11 cellular contexts compared by ENCODE assay signal in genomic region chr18:9824474-9824832, GRCh38.
DNase-seq lines count a peak whose midpoint lies in the region; ATAC-seq and TF ChIP-seq lines count a peak whose summit lies in the region.
"Had no signal": no experiment of that assay in that cellular context is flagged by ENCODE, and none has a peak within 500 bp of the region (broad histone marks: within the 10 kb centered on the region; RNA-seq: fewer than 3 reads in every experiment).

No MANE protein-coding gene starts in this region.

- H3K36me3 Mint-ChIP-seq in endodermal cell (ENCODE audit: low read depth), result peaks cover 2% of the 10 kb centered on the region
- no peaks in the 10 kb centered on the region for H3K36me3 Mint-ChIP-seq in naive thymus-derived CD4-positive, alpha-beta T cell
- H3K36me3 Mint-ChIP-seq: natural killer cell treated with Interleukin-12 subunit alpha and Interleukin-12 subunit beta and Interleukin-15 and Interleukin-18, amount 100 ng/mL, for 72 hours had no signal

- no peaks in the 10 kb centered on the region for H3K27me3 Mint-ChIP-seq in endodermal cell (ENCODE audit: insufficient read depth)
- peaks cover 0 to 26% (median 17%) of the 10 kb centered on the region in 5 donors for H3K27me3 Mint-ChIP-seq in naive thymus-derived CD4-positive, alpha-beta T cell

- no peak for DNase-seq in PC-3
- peak; percentile 8 for DNase-seq in endodermal cell
- peak; percentile 37 for DNase-seq in mesenchymal stem cell
- DNase-seq in tibial artery, result peak in 1 of 2 donors; percentile 86
- DNase-seq in naive thymus-derived CD4-positive, alpha-beta T cell, result no peak
- no peak for DNase-seq in cerebellar nuclear complex (lab: John Stamatoyannopoulos, UW)
- no peak for DNase-seq in NCI-H1092 treated with DMSO at 0.1 percent for 48 hours (lab: John Stamatoyannopoulos, UW)
- DNase-seq: central memory CD4-positive, alpha-beta T cell had no signal

- H2BK120ac ChIP-seq in mesenchymal stem cell (ENCODE audit: low read depth, low read length), result no peak overlapping the region

- POLR2A ChIA-PET in PC-3 (lab: Charles Lee; ENCODE audit: unreplicated experiment), result no interaction called here
- POLR2A ChIA-PET in naive thymus-derived CD4-positive, alpha-beta T cell (lab: Charles Lee), result no interaction called here

- peaks cover 2% of the 10 kb centered on the region for H3K9me3 Mint-ChIP-seq in endodermal cell
- H3K9me3 Mint-ChIP-seq in naive thymus-derived CD4-positive, alpha-beta T cell, result peaks cover 0 to 4% (median 3%) of the 10 kb centered on the region in 11 donors
- H3K9me3 Mint-ChIP-seq: GM23338; natural killer cell treated with Interleukin-12 subunit alpha and Interleukin-12 subunit beta and Interleukin-15 and Interleukin-18, amount 100 ng/mL, for 72 hours had no signal

- no peaks in the 10 kb centered on the region for H3K36me3 ChIP-seq in PC-3 (ENCODE audit: low read depth, low read length)
- H3K36me3 ChIP-seq in endodermal cell (ENCODE audit: control insufficient read depth, insufficient read depth, low read length), result no peaks in the 10 kb centered on the region
- H3K36me3 ChIP-seq in mesenchymal stem cell (ENCODE audit: control insufficient read depth in 1 of 2, insufficient read depth in 2 of 2, low read depth in 1 of 2, low read length in 2 of 2), result no peaks in the 10 kb centered on the region
- no peaks in the 10 kb centered on the region for H3K36me3 ChIP-seq in tibial artery
- no peaks in the 10 kb centered on the region for H3K36me3 ChIP-seq in naive thymus-derived CD4-positive, alpha-beta T cell (ENCODE audit: control insufficient read depth in 2 of 3, insufficient read depth in 3 of 3, low read length in 3 of 3)

- peak overlapping the region; percentile 11 to 67 for H2BK12ac ChIP-seq in mesenchymal stem cell (ENCODE audit: low read length in 2 of 2)

- no peak overlapping the region for H4K91ac ChIP-seq in mesenchymal stem cell (ENCODE audit: low read length)

- no peaks in the 10 kb centered on the region for H4K20me1 ChIP-seq in PC-3 (ENCODE audit: low read length)

- H3K9ac ChIP-seq in PC-3 (ENCODE audit: low read length) (peak overlapping the region; percentile 42; the same call in 1 of the 2 replicates), endodermal cell (ENCODE audit: extremely low read depth, low read length, poor library complexity, severe bottlenecking) (no peak overlapping the region), mesenchymal stem cell (ENCODE audit: low read length) (no peak overlapping the region)

- H3K4me2 ChIP-seq in PC-3 (ENCODE audit: low read length), result no peak overlapping the region
- H3K4me2 ChIP-seq in mesenchymal stem cell (ENCODE audit: low read length, poor library complexity, severe bottlenecking), result no peak overlapping the region
- H3K4me2 ChIP-seq: GM23338 had no signal

- no peaks in the 10 kb centered on the region for H3K9me3 ChIP-seq in PC-3 (ENCODE audit: low read length)
- H3K9me3 ChIP-seq in endodermal cell (ENCODE audit: control insufficient read depth, low read length), result no peaks in the 10 kb centered on the region
- H3K9me3 ChIP-seq in mesenchymal stem cell (ENCODE audit: control insufficient read depth, low read length), result no peaks in the 10 kb centered on the region
- H3K9me3 ChIP-seq in tibial artery, result no peaks in the 10 kb centered on the region
- H3K9me3 ChIP-seq in naive thymus-derived CD4-positive, alpha-beta T cell (ENCODE audit: control insufficient read depth in 2 of 3, low read length in 3 of 3), result no peaks in the 10 kb centered on the region

- CTCF ChIA-PET in PC-3 (lab: Charles Lee), result no interaction called here
- CTCF ChIA-PET in naive thymus-derived CD4-positive, alpha-beta T cell (lab: Charles Lee), result no interaction called here

- H3K27ac Mint-ChIP-seq in endodermal cell, result no peak overlapping the region
- no peak overlapping the region for H3K27ac Mint-ChIP-seq in naive thymus-derived CD4-positive, alpha-beta T cell
- H3K27ac Mint-ChIP-seq: GM23338; natural killer cell treated with Interleukin-12 subunit alpha and Interleukin-12 subunit beta and Interleukin-15 and Interleukin-18, amount 100 ng/mL, for 72 hours had no signal

- no peak for ATAC-seq in PC-3
- ATAC-seq in GM19455 (IDR thresholded peaks at IDR 0.05; ENCODE audit: unreplicated experiment), result no peak
- ATAC-seq in naive thymus-derived CD4-positive, alpha-beta T cell, result no peak
- ATAC-seq: GM23338; natural killer cell treated with Interleukin-12 subunit alpha and Interleukin-12 subunit beta and Interleukin-15 and Interleukin-18, amount 100 ng/mL, for 72 hours had no signal

- H3K4me1 ChIP-seq in PC-3 (ENCODE audit: insufficient read depth, low read length) (peaks cover 49% of the 10 kb centered on the region), endodermal cell (ENCODE audit: control insufficient read depth, insufficient read depth, low read length) (no peaks in the 10 kb centered on the region), mesenchymal stem cell (ENCODE audit: control insufficient read depth, insufficient read depth, low read depth, low read length) (peaks cover 15% of the 10 kb centered on the region), tibial artery (peaks cover 0 to 56% (median 42%) of the 10 kb centered on the region in 4 donors)
- no peaks in the 10 kb centered on the region for H3K4me1 ChIP-seq in naive thymus-derived CD4-positive, alpha-beta T cell (ENCODE audit: control insufficient read depth in 2 of 2, insufficient read depth in 2 of 2, low read length in 2 of 2)

- BruUV-seq in PC-3 (replicated peaks; lab: Mats Ljungman, UMichigan), result no TSS peak

- no peak overlapping the region for H3K23ac ChIP-seq in mesenchymal stem cell (ENCODE audit: low read length in 2 of 2)

- H4K8ac ChIP-seq in mesenchymal stem cell (ENCODE audit: low read length), result no peak overlapping the region

- no peaks in the 10 kb centered on the region for H3K27me3 ChIP-seq in PC-3 (ENCODE audit: low read length)
- H3K27me3 ChIP-seq in endodermal cell (ENCODE audit: control insufficient read depth, insufficient read depth, low read length, poor library complexity, severe bottlenecking), result no peaks in the 10 kb centered on the region
- H3K27me3 ChIP-seq in mesenchymal stem cell (ENCODE audit: control insufficient read depth in 1 of 2, insufficient read depth in 1 of 2, low read length in 2 of 2), result no peaks in the 10 kb centered on the region
- H3K27me3 ChIP-seq in tibial artery, result no peaks in the 10 kb centered on the region
- H3K27me3 ChIP-seq in naive thymus-derived CD4-positive, alpha-beta T cell (ENCODE audit: control insufficient read depth in 2 of 2, insufficient read depth in 2 of 2, low read length in 2 of 2), result no peaks in the 10 kb centered on the region

- no peak for TF ChIP-seq CTCF in PC-3 (conservative IDR thresholded peaks at IDR 0.05; ENCODE audit: low read depth, low read length)
- TF ChIP-seq CTCF in endodermal cell (conservative IDR thresholded peaks at IDR 0.05), result no peak
- TF ChIP-seq CTCF in tibial artery (IDR thresholded peaks at IDR 0.05), result no peak

- no peak overlapping the region for H2AK5ac ChIP-seq in mesenchymal stem cell (ENCODE audit: low read length, severe bottlenecking)

- no peak overlapping the region for H2BK15ac ChIP-seq in mesenchymal stem cell (ENCODE audit: low read depth, poor library complexity, severe bottlenecking)

- peak overlapping the region in 1 of 2 experiments; percentile 92 for H3K14ac ChIP-seq in mesenchymal stem cell (ENCODE audit: low read length in 2 of 2)

- no peaks in the 10 kb centered on the region for H3K9me2 ChIP-seq in PC-3 (replicated peaks; ENCODE audit: low read length)

- H2BK5ac ChIP-seq in mesenchymal stem cell (ENCODE audit: low read depth, low read length, poor library complexity, severe bottlenecking), result no peak overlapping the region

- peaks cover 2% of the 10 kb centered on the region for H3K79me1 ChIP-seq in mesenchymal stem cell (replicated peaks; ENCODE audit: low read length, poor library complexity, severe bottlenecking)

- H3K4me3 Mint-ChIP-seq in endodermal cell, result no peak overlapping the region
- H3K4me3 Mint-ChIP-seq in naive thymus-derived CD4-positive, alpha-beta T cell, result no peak overlapping the region
- H3K4me3 Mint-ChIP-seq: GM23338; natural killer cell treated with Interleukin-12 subunit alpha and Interleukin-12 subunit beta and Interleukin-15 and Interleukin-18, amount 100 ng/mL, for 72 hours had no signal

- 95 to 100% methylated on average over 1 to 3 of the region's 3 CpGs for WGBS in endodermal cell (ENCODE audit: insufficient coverage in 1 of 2, insufficient read length in 1 of 2), 2 experiments
- WGBS in mesenchymal stem cell, result 93% methylated on average over 1 of the region's 3 CpGs

- no peak overlapping the region for H3K18ac ChIP-seq in mesenchymal stem cell (ENCODE audit: low read depth in 1 of 2, low read length in 2 of 2)

- H3K4ac ChIP-seq in mesenchymal stem cell (ENCODE audit: low read depth in 1 of 2, low read length in 2 of 2), result no peak overlapping the region

- peaks cover 3% of the 10 kb centered on the region for H3F3A ChIP-seq in PC-3 (ENCODE audit: low read length, unreplicated experiment)

- peaks cover 7% of the 10 kb centered on the region for H3K4me1 Mint-ChIP-seq in endodermal cell
- H3K4me1 Mint-ChIP-seq in naive thymus-derived CD4-positive, alpha-beta T cell, result peaks cover 0 to 6% (median 0%) of the 10 kb centered on the region in 7 donors

- H2AFZ ChIP-seq in PC-3 (ENCODE audit: low read length) (no peak overlapping the region), mesenchymal stem cell (ENCODE audit: low read depth, low read length) (no peak overlapping the region)
- H2AFZ ChIP-seq: GM23338 had no signal

- no peaks in the 10 kb centered on the region for H3K79me2 ChIP-seq in PC-3 (ENCODE audit: low read length)

- H3K4me3 ChIP-seq in PC-3 (ENCODE audit: low read length) (no peak overlapping the region), endodermal cell (ENCODE audit: low read length) (no peak overlapping the region), mesenchymal stem cell (ENCODE audit: insufficient read depth in 1 of 2, low read depth in 1 of 2, low read length in 2 of 2) (peak overlapping the region in 1 of 2 experiments; percentile 18), tibial artery (no peak overlapping the region)
- no peak overlapping the region for H3K4me3 ChIP-seq in naive thymus-derived CD4-positive, alpha-beta T cell (ENCODE audit: low read length)
- H3K4me3 ChIP-seq: GM23338 had no signal

- H3K27ac ChIP-seq in PC-3 (ENCODE audit: low read length) (peak overlapping the region; percentile 70; the same call in 1 of the 2 replicates), endodermal cell (ENCODE audit: low read depth, low read length) (no peak overlapping the region), mesenchymal stem cell (ENCODE audit: low read length, poor library complexity, severe bottlenecking) (no peak overlapping the region), tibial artery (peak overlapping the region; percentile 28 to 53)
- H3K27ac ChIP-seq in naive thymus-derived CD4-positive, alpha-beta T cell (ENCODE audit: low read depth, low read length), result no peak overlapping the region

- intact Hi-C loops in PC-3 (cut with micrococcal nuclease) (loop anchor here (2.0 kb wide), 2 partner anchors 88 kb away; no protein-coding TSS in a partner anchor), tibial artery (cut with DNase I; ENCODE audit: low total_unique reads) (no loop called here)
- intact Hi-C loops in naive thymus-derived CD4-positive, alpha-beta T cell (cut with micrococcal nuclease), result no loop called here

Comparison
In these comparisons a context has a peak if more than half of its experiments do, and no peak if none do; other contexts are left out.
1. DNase-seq: peak in endodermal cell (single experiment) and mesenchymal stem cell (single experiment); none in PC-3 (single experiment), naive thymus-derived CD4-positive, alpha-beta T cell (0 of 9), cerebellar nuclear complex (0 of 2) and NCI-H1092 treated with DMSO at 0.1 percent for 48 hours (single experiment).
2. H3K27ac ChIP-seq: peak in PC-3 (single experiment) and tibial artery (2 of 2); none in endodermal cell (single experiment), mesenchymal stem cell (single experiment) and naive thymus-derived CD4-positive, alpha-beta T cell (single experiment).